Comparison of ENCODE assay signal across 23 cellular contexts in the genomic region with DNA sequence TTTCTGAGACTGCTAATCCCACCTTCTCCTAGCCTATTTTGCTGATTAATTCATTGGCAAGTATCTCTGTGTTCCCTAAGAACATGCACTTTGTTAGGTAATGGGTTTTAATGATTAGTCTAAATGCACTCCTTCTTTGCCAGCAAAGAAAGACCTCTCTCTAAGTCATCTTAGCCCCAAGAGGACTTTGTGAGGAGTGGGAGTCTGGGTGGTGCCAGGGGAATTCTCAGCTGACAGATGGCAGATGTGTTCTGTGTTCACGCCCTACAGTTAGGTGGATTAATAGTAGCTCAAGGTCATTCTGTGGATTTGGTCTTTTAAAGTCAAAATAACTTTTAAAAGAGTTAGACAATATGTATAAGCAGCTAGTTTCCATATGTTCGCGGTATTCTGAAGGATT.
"Had no signal": no experiment of that assay in that cellular context is flagged by ENCODE, and none has a peak within 500 bp of the region (broad histone marks: within the 10 kb centered on the region; RNA-seq: fewer than 3 reads in every experiment).

No MANE protein-coding gene starts in this region.

- H3K27ac Mint-ChIP-seq: activated CD4-positive, alpha-beta T cell treated with anti-CD3 and anti-CD28 coated beads for 36 hours; activated CD8-positive, alpha-beta T cell treated with anti-CD3 and anti-CD28 coated beads for 36 hours; activated naive CD4-positive, alpha-beta T cell treated with anti-CD3 and anti-CD28 coated beads, Interleukin-2, amount 50 U/mL, for 24 hours; activated T-cell treated with anti-CD3 and anti-CD28 coated beads, Interleukin-2, amount 50 U/mL, for 72 hours; activated T-helper 2 cell treated with anti-CD3 and anti-CD28 coated beads, Interferon-gamma antibody, Interleukin-2, Interleukin-4, amounts not matched to agents 10 μg/mL and 5 μg/mL and 100 μg/mL, durations not matched to agents 14 hours and 24 hours and 36 hours had no signal

- H3K9me3 Mint-ChIP-seq: activated CD8-positive, alpha-beta T cell treated with anti-CD3 and anti-CD28 coated beads for 36 hours; activated naive CD4-positive, alpha-beta T cell treated with anti-CD3 and anti-CD28 coated beads, Interleukin-2, amount 50 U/mL, for 24 hours; activated T-cell treated with anti-CD3 and anti-CD28 coated beads, Interleukin-2, amount 50 U/mL, for 72 hours; activated T-helper 2 cell treated with anti-CD3 and anti-CD28 coated beads, Interferon-gamma antibody, Interleukin-2, Interleukin-4, amounts not matched to agents 10 μg/mL and 5 μg/mL and 100 μg/mL, durations not matched to agents 14 hours and 24 hours and 36 hours had no signal

- H3K27ac ChIP-seq: KMS-11, VCaP had no signal

- H3K9ac ChIP-seq: KMS-11, SK-N-SH had no signal

- FAIRE-seq: bronchial epithelial cell had no signal

- H3K9me3 ChIP-seq: SK-N-SH had no signal

- DNase-seq: activated CD4-positive, alpha-beta T cell treated with anti-CD3 and anti-CD28 coated beads for 36 hours; activated CD4-positive, alpha-beta T cell treated with anti-CD3 and anti-CD28 coated beads, Interleukin-2, amount 50 U/mL, for 1 hour; activated CD8-positive, alpha-beta memory T cell treated with anti-CD3 and anti-CD28 coated beads, Interleukin-2, amount 50 U/mL, for 4 hours; activated CD8-positive, alpha-beta T cell treated with anti-CD3 and anti-CD28 coated beads for 36 hours; activated gamma-delta T cell treated with Interleukin-2 at 50 U/mL for 16 hours; activated T-cell treated with anti-CD3 and anti-CD28 coated beads, Interleukin-2, amount 50 U/mL, for 72 hours; aorta; central memory CD4-positive, alpha-beta T cell; NCI-H1092; NCI-H1417 treated with DMSO at 0.1 percent for 48 hours; NCI-H1694; NCI-H2029; NCI-H2107; NCI-H2227 treated with DMSO at 0.1 percent for 48 hours; NCI-H510A; NCI-H748 treated with DMSO at 0.1 percent for 48 hours; SK-N-SH; T-helper 1 cell had no signal

- H3K36me3 Mint-ChIP-seq: activated naive CD4-positive, alpha-beta T cell treated with anti-CD3 and anti-CD28 coated beads, Interleukin-2, amount 50 U/mL, for 24 hours had no signal

- H3K4me1 Mint-ChIP-seq: activated CD4-positive, alpha-beta T cell treated with anti-CD3 and anti-CD28 coated beads for 36 hours; activated naive CD4-positive, alpha-beta T cell treated with anti-CD3 and anti-CD28 coated beads, Interleukin-2, amount 50 U/mL, for 24 hours had no signal

- H3K4me3 Mint-ChIP-seq: activated CD4-positive, alpha-beta T cell treated with anti-CD3 and anti-CD28 coated beads for 36 hours; activated CD8-positive, alpha-beta T cell treated with anti-CD3 and anti-CD28 coated beads for 36 hours; activated naive CD4-positive, alpha-beta T cell treated with anti-CD3 and anti-CD28 coated beads, Interleukin-2, amount 50 U/mL, for 24 hours; activated T-cell treated with anti-CD3 and anti-CD28 coated beads, Interleukin-2, amount 50 U/mL, for 72 hours had no signal

- ATAC-seq: activated CD4-positive, alpha-beta T cell treated with anti-CD3 and anti-CD28 coated beads for 36 hours; activated CD8-positive, alpha-beta T cell treated with anti-CD3 and anti-CD28 coated beads for 36 hours; activated T-cell treated with anti-CD3 and anti-CD28 coated beads, Interleukin-2, amount 50 U/mL, for 72 hours had no signal

- H3K27me3 Mint-ChIP-seq: activated CD4-positive, alpha-beta T cell treated with anti-CD3 and anti-CD28 coated beads for 36 hours; activated CD8-positive, alpha-beta T cell treated with anti-CD3 and anti-CD28 coated beads for 36 hours; activated naive CD4-positive, alpha-beta T cell treated with anti-CD3 and anti-CD28 coated beads, Interleukin-2, amount 50 U/mL, for 24 hours had no signal
